ENCODE assay signal across 8 cellular contexts in the genomic region with DNA sequence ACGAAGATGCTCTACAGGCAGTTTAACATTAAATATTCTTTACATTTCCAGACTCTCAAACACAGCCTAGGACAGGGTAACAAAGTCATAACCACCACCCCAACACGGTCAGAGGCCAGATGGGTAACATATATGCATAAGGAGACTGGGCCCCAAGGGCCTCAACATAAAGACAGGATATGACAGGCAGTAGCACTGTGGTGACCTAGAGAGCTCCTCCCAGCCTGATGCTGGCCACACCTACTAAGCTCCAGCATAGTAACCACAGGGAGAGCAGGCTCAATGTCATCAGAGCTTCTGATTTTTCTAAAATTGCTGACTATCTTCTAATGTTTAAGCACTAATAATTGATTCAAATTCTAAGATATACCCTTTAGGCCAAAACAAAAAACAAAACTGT. TPM values are rescaled to one million over a fixed set of nuclear protein-coding genes. Genes with fewer than 3 reads are reported as not detected.
A peak's percentile ranks its signal among the peaks of the same experiment; 100 is the strongest.
DNase-seq lines count a peak whose midpoint lies in the region; ATAC-seq, FAIRE-seq and TF ChIP-seq lines count a peak whose summit lies in the region.

No MANE protein-coding gene starts in this region.

- H3K4me1 ChIP-seq in neural progenitor cell (peaks cover 7% of the 10 kb centered on the region), pancreas (no peaks in the 10 kb centered on the region), adrenal gland (replicated peaks in 1 of 2) (peaks cover 0 to 6% of the 10 kb centered on the region in 2 donors)

- no peak overlapping the region for H3K4me3 ChIP-seq in neural progenitor cell
- no peak overlapping the region for H3K4me3 ChIP-seq in pancreas
- no peak overlapping the region for H3K4me3 ChIP-seq in adrenal gland

- H3K36me3 ChIP-seq in neural progenitor cell (no peaks in the 10 kb centered on the region), pancreas (no peaks in the 10 kb centered on the region), adrenal gland (replicated peaks in 1 of 2) (no peaks in the 10 kb centered on the region)

- H3K79me2 ChIP-seq in neural progenitor cell (ENCODE audit: low read depth) = no peaks in the 10 kb centered on the region

- H3K9me3 Mint-ChIP-seq in neural progenitor cell = no peaks in the 10 kb centered on the region

- no peak overlapping the region for H3K4me3 Mint-ChIP-seq in neural progenitor cell

- H3K9me3 ChIP-seq in neural progenitor cell (ENCODE audit: low read depth) = no peaks in the 10 kb centered on the region
- no peaks in the 10 kb centered on the region for H3K9me3 ChIP-seq in pancreas
- no peaks in the 10 kb centered on the region for H3K9me3 ChIP-seq in adrenal gland (replicated peaks in 1 of 3)

- H3K36me3 Mint-ChIP-seq in neural progenitor cell = peaks cover 10% of the 10 kb centered on the region

- H3K4me1 Mint-ChIP-seq in neural progenitor cell = peaks cover 27% of the 10 kb centered on the region

- H3F3A ChIP-seq in neural progenitor cell (ENCODE audit: low read depth) = no peaks in the 10 kb centered on the region

- H2AFZ ChIP-seq in neural progenitor cell (replicated peaks) = no peak overlapping the region

- ATAC-seq in GM18505 (IDR thresholded peaks at IDR 0.05; ENCODE audit: unreplicated experiment) (peak; percentile 73), GM21619 (IDR thresholded peaks at IDR 0.05; ENCODE audit: unreplicated experiment) (peak; percentile 87), HG03571 (IDR thresholded peaks at IDR 0.05; ENCODE audit: unreplicated experiment) (peak; percentile 84), esophagus mucosa (peak; percentile 51), pancreas (no peak)

- H4K20me1 ChIP-seq in neural progenitor cell (ENCODE audit: low read depth) = no peaks in the 10 kb centered on the region

- WGBS in pancreas, 2 donors = 88 to 95% methylated on average over 2 of the region's 2 CpGs
- 87 to 95% (median 92%) methylated on average over 2 of the region's 2 CpGs for WGBS in adrenal gland, 4 donors

- peaks cover 3% of the 10 kb centered on the region for H3K27me3 Mint-ChIP-seq in neural progenitor cell (ENCODE audit: insufficient read depth, low read depth)

- FAIRE-seq in pancreas (lab: Jason Lieb, UNC) = no peak

- H3K27ac Mint-ChIP-seq in neural progenitor cell = no peak overlapping the region

- H3K4me2 ChIP-seq in neural progenitor cell = no peak overlapping the region

- H3K27me3 ChIP-seq in neural progenitor cell = no peaks in the 10 kb centered on the region
- H3K27me3 ChIP-seq in pancreas = no peaks in the 10 kb centered on the region
- H3K27me3 ChIP-seq in adrenal gland = no peaks in the 10 kb centered on the region

- H3K27ac ChIP-seq in neural progenitor cell (no peak overlapping the region), pancreas (no peak overlapping the region), adrenal gland (no peak overlapping the region)

- TF ChIP-seq POLR2A in GM18505 (IDR thresholded peaks at IDR 0.05; ENCODE audit: borderline replicate concordance, extremely low read depth, insufficient read depth, insufficient read length) (no peak), adrenal gland (IDR thresholded peaks at IDR 0.05) (no peak)

- intact Hi-C loops in pancreas (cut with DNase I) (no loop called here), adrenal gland (cut with DNase I) (loop anchor here (10.0 kb wide), 2 partner anchors 524 to 794 kb away; no protein-coding TSS in a partner anchor)

- no peak for TF ChIP-seq CTCF in neural progenitor cell (IDR thresholded peaks at IDR 0.05)
- no peak for TF ChIP-seq CTCF in pancreas (IDR thresholded peaks at IDR 0.05)
- no peak for TF ChIP-seq CTCF in adrenal gland (IDR thresholded peaks at IDR 0.05)

- DNase-seq in neural progenitor cell (ENCODE audit: low spot score) (no peak), NCI-H146 (lab: John Stamatoyannopoulos, UW) (no peak), pancreas (no peak), adrenal gland (no peak)

- no peak overlapping the region for H3K9ac ChIP-seq in neural progenitor cell

RNA-seq across cellular contexts. Expression of gene SMLR1, which starts 21.7 kb away (rescaled TPM):
- total RNA-seq in esophagus mucosa = not detected
- not detected in 2 replicates for total RNA-seq in neural progenitor cell (ENCODE audit: low replicate concordance)
- under 1 TPM in 4 of 6 donors, not detected in 2; 0.08 to 0.15 (median 0.12) TPM for total RNA-seq in pancreas
- polyA plus RNA-seq in pancreas = under 1 TPM in 1 of 2 donors, not detected in 1; 0.05 TPM
- 1 to 10 TPM in 2 of 8 donors, under 1 TPM in 4, not detected in 2; 0.08 to 3.9 (median 0.57) TPM for total RNA-seq in adrenal gland
- polyA plus RNA-seq in adrenal gland = under 1 TPM in 2 of 3 donors, not detected in 1; 0.10 to 0.46 TPM

Comparison
In these comparisons a context has a peak if more than half of its experiments do, and no peak if none do; other contexts are left out.
1. ATAC-seq: peak in GM18505 (single experiment), GM21619 (single experiment), HG03571 (single experiment) and esophagus mucosa (single experiment); none in pancreas (0 of 4).
2. intact Hi-C loops: an anchor here in adrenal gland (10.0 kb wide); none called in pancreas.